Comparison of ENCODE assay signal across 1 cellular context in genomic region chr4:169039271-169039954, GRCh38.
TF ChIP-seq lines count a peak whose summit lies in the region.

No MANE protein-coding gene starts in this region.

TF ChIP-seq in GM23338, 12 proteins besides CTCF, POLR2A, EP300 and RAD21 (continued from another document):
- TF ChIP-seq REST (IDR thresholded peaks at IDR 0.05; ENCODE audit: unreplicated experiment) (no peak), ZNF114 (CRISPR knock-in tag; IDR thresholded peaks at IDR 0.05) (no peak), CREB1 (CRISPR knock-in tag; IDR thresholded peaks at IDR 0.05; ENCODE audit: low read depth) (no peak), STAT1 (IDR thresholded peaks at IDR 0.05; ENCODE audit: unreplicated experiment) (no peak), NANOG (IDR thresholded peaks at IDR 0.05; ENCODE audit: borderline replicate concordance) (no peak), JUNB (IDR thresholded peaks at IDR 0.05; ENCODE audit: unreplicated experiment) (no peak)
TF ChIP-seq in GM23338: peak in this region for 0.
